Comparison of ENCODE assay signal across 21 cellular contexts in the genomic region with DNA sequence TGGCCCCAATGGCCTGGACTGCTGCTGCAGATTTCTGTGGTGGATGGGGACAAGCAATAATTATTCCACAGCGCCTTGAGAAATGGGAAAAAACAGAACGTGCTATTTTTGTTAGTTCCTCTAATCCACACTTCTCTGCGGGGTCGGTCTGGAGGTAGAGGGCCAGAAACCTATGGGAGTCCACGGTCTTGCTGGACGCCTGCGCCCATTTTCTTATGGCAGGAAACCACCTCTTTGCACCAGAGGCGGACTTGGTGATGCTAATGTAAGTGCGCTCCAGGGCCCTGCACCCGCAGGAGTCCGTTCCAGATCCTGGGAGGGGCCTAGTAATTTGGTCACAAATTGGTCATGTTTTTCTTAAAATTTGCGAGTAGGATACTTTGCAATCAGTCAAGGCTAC. TPM values are rescaled to one million over a fixed set of nuclear protein-coding genes. Genes with fewer than 3 reads are reported as not detected.
"Had no signal": no experiment of that assay in that cellular context is flagged by ENCODE, and none has a peak within 500 bp of the region (broad histone marks: within the 10 kb centered on the region; RNA-seq: fewer than 3 reads in every experiment).

No MANE protein-coding gene starts in this region.

- H3K36me3 ChIP-seq: lower lobe of right lung, prostate gland, right atrium auricular region, upper lobe of left lung, WERI-Rb-1 had no signal

- H3K27ac ChIP-seq: lower lobe of right lung, prostate gland, right atrium auricular region, testis, upper lobe of left lung, WERI-Rb-1 had no signal

- H3K4me3 Mint-ChIP-seq: activated naive CD8-positive, alpha-beta T cell treated with anti-CD3 and anti-CD28 coated beads, Interleukin-2, amount 50 U/mL, for 24 hours; brain; neural crest cell had no signal

- FAIRE-seq: frontal cortex had no signal

- H3K4me1 ChIP-seq: lower lobe of right lung, prostate gland, testis had no signal

- H3K27ac Mint-ChIP-seq: activated naive CD8-positive, alpha-beta T cell treated with anti-CD3 and anti-CD28 coated beads, Interleukin-2, amount 50 U/mL, for 24 hours; activated T-helper 2 cell treated with anti-CD3 and anti-CD28 coated beads, Interferon-gamma antibody, Interleukin-2, Interleukin-4, amounts not matched to agents 10 μg/mL and 5 μg/mL and 100 μg/mL, durations not matched to agents 14 hours and 24 hours and 36 hours; brain; T-helper 17 cell had no signal

- H3K27me3 ChIP-seq: right atrium auricular region, testis, upper lobe of left lung had no signal

- H3K9me3 ChIP-seq: lower lobe of right lung, prostate gland, right atrium auricular region, testis, upper lobe of left lung had no signal

- DNase-seq: activated CD4-positive, alpha-beta T cell treated with anti-CD3 and anti-CD28 coated beads for 1 hour; activated T-cell treated with anti-CD3 and anti-CD28 coated beads for 4 hours; caudate nucleus; lower lobe of right lung; midbrain; stimulated activated CD4-positive, alpha-beta T cell treated with anti-CD3 and anti-CD28 coated beads, Interleukin-4, amount 100 ng/mL, for 1 hour; T-helper 17 cell; testis; WERI-Rb-1 had no signal

- H3K36me3 Mint-ChIP-seq: brain had no signal

- H3K4me3 ChIP-seq: lower lobe of right lung, prostate gland, right atrium auricular region, skin epidermis, testis, upper lobe of left lung had no signal

- ATAC-seq: T-helper 17 cell had no signal

- H3K9me3 Mint-ChIP-seq: activated naive CD8-positive, alpha-beta T cell treated with anti-CD3 and anti-CD28 coated beads, Interleukin-2, amount 50 U/mL, for 24 hours; activated T-helper 2 cell treated with anti-CD3 and anti-CD28 coated beads, Interferon-gamma antibody, Interleukin-2, Interleukin-4, amounts not matched to agents 10 μg/mL and 5 μg/mL and 100 μg/mL, durations not matched to agents 14 hours and 24 hours and 36 hours had no signal

RNA-seq across cellular contexts. Expression of a gene that starts 25.9 kb away (rescaled TPM):
- total RNA-seq: activated T-helper 2 cell treated with anti-CD3 and anti-CD28 coated beads, Interferon-gamma antibody, Interleukin-2, Interleukin-4, amounts not matched to agents 10 μg/mL and 5 μg/mL and 100 μg/mL, durations not matched to agents 14 hours and 24 hours and 36 hours; epithelial cell of proximal tubule; frontal cortex; lower lobe of right lung; neural crest cell; omental fat pad; prostate gland; right atrium auricular region; T-helper 17 cell; testis; upper lobe of left lung had no signal
- polyA plus RNA-seq: keratinocyte had no signal

RNA-seq across cellular contexts. Expression of a gene that starts 28.1 kb away (rescaled TPM):
- total RNA-seq: activated T-helper 2 cell treated with anti-CD3 and anti-CD28 coated beads, Interferon-gamma antibody, Interleukin-2, Interleukin-4, amounts not matched to agents 10 μg/mL and 5 μg/mL and 100 μg/mL, durations not matched to agents 14 hours and 24 hours and 36 hours; epithelial cell of proximal tubule; frontal cortex; lower lobe of right lung; neural crest cell; omental fat pad; prostate gland; right atrium auricular region; T-helper 17 cell; testis had no signal
